ENCODE assay signal across 5 cellular contexts in genomic region chr4:65831828-65832227, GRCh38.
"Had no signal": no experiment of that assay in that cellular context is flagged by ENCODE, and none has a peak within 500 bp of the region (broad histone marks: within the 10 kb centered on the region; RNA-seq: fewer than 3 reads in every experiment).

No MANE protein-coding gene starts in this region.

- H3K9me3 Mint-ChIP-seq: GM23338, H9 had no signal

- H3K4me2 ChIP-seq: GM23338 had no signal

- H3K4me3 Mint-ChIP-seq: GM23338, H9 had no signal

- DNase-seq: H9, HCEC 1CT, IMR-90 had no signal

- H3K4me1 Mint-ChIP-seq: GM23338, H9 had no signal

- H2AFZ ChIP-seq: GM23338 had no signal

- H3K27ac Mint-ChIP-seq: GM23338, H9 had no signal

- H3K4me3 ChIP-seq: GM23338, K562 had no signal
